8 cellular contexts compared by ENCODE assay signal in the genomic region with DNA sequence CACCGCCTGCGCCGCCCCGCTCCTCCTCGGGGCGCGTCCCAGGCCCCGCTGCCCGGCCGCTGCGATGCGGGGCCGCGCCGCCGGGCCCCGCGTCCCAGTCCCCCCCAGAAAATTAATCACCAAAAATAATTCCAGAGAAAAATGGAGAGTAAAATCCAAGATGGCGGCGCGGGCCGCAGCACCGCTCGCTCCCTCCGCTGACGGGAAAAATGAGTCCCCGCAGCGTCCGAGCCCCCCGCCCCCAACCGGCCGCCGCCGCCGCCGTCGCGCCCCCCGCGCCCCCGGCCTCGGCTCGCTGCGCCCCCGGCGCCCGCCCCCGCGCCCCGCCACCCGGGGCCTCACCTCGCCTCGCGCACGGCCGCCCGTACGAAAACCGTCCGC. TPM values are rescaled to one million over a fixed set of nuclear protein-coding genes. Genes with fewer than 3 reads are reported as not detected.
DNase-seq lines count a peak whose midpoint lies in the region; ATAC-seq, FAIRE-seq and TF ChIP-seq lines count a peak whose summit lies in the region.

A gene (minus strand): TSS at position 162 of the 381 bp plus-strand sequence. CDS start 23,220 bp downstream, outside the sequence.

- H3K27ac ChIP-seq in kidney (ENCODE audit: low read depth in 2 of 2, low read length in 2 of 2), result peak within 1 kb of the TSS; percentile 98

- no peaks in the 10 kb centered on the region for H3K9me3 ChIP-seq in kidney (ENCODE audit: control insufficient read depth in 1 of 2, low read length in 2 of 2)

- no peak for FAIRE-seq in bronchial epithelial cell (lab: Jason Lieb, UNC)
- FAIRE-seq in kidney (lab: Jason Lieb, UNC), result no peak
- no peak for FAIRE-seq in GM12892 (lab: Jason Lieb, UNC)

- no peaks in the 10 kb centered on the region for H3K36me3 ChIP-seq in bronchial epithelial cell (ENCODE audit: control insufficient read depth, insufficient read depth, low read length)
- H3K36me3 ChIP-seq in kidney (ENCODE audit: control insufficient read depth in 1 of 2, insufficient read depth in 2 of 2, low read length in 2 of 2), result no peaks in the 10 kb centered on the region

- H3K27me3 ChIP-seq in bronchial epithelial cell (ENCODE audit: control insufficient read depth, insufficient read depth, low read length), result peaks cover 2% of the 10 kb centered on the region

- peak within 1 kb of the TSS; percentile 90 to 94 for H3K9ac ChIP-seq in kidney (ENCODE audit: low read length in 2 of 2)

- H3K4me1 ChIP-seq in kidney (ENCODE audit: control insufficient read depth in 1 of 2, insufficient read depth in 1 of 2, low read depth in 1 of 2, low read length in 2 of 2), result peaks cover 19 to 26% of the 10 kb centered on the region in 2 donors

- intact Hi-C loops in T-helper 1 cell treated with Interleukin-12 subunit alpha and Interleukin-12 subunit beta and Interleukin-4 antibody, amounts not matched to agents 30 ng/mL and 1 ng/mL, for 36 hours (cut with micrococcal nuclease), result loop anchor here (10.0 kb wide), 1 partner anchor 832 kb away; a partner anchor contains a TSS
- intact Hi-C loops in kidney (cut with DNase I), result no loop called here

- peak within 1 kb of the TSS; percentile 90 for H3K4me3 ChIP-seq in bronchial epithelial cell (ENCODE audit: low read depth, low read length)
- peak within 1 kb of the TSS; percentile 68 to 88 for H3K4me3 ChIP-seq in kidney (ENCODE audit: low read length in 2 of 2)

- TF ChIP-seq CTCF in bronchial epithelial cell (IDR thresholded peaks at IDR 0.05; ENCODE audit: insufficient read depth, low read length, severe bottlenecking), result no peak
- no peak for TF ChIP-seq CTCF in kidney (IDR thresholded peaks at IDR 0.05; ENCODE audit: borderline replicate concordance, extremely low read depth, insufficient read depth)

- no peak for DNase-seq in bronchial epithelial cell (ENCODE audit: low read depth)
- peak; percentile 87 for DNase-seq in kidney
- peak; percentile 20 to 53 (median 36) for DNase-seq in stimulated activated CD4-positive, alpha-beta T cell treated with anti-CD3 and anti-CD28 coated beads, Interleukin-1b, Interleukin-23, amount 100 ng/mL, for 24 hours (ENCODE audit: low read depth in 4 of 4, low spot score in 1 of 4)
- DNase-seq in GM12892 (ENCODE audit: insufficient read length), result no peak

- no peak for TF ChIP-seq POLR2A in GM12892 (IDR thresholded peaks at IDR 0.05; ENCODE audit: low read depth, low read length)

- ATAC-seq in GM18519 (IDR thresholded peaks at IDR 0.05; ENCODE audit: low FRiP score, unreplicated experiment) (peak; percentile 2), HG03108 (IDR thresholded peaks at IDR 0.05; ENCODE audit: unreplicated experiment) (peak; percentile 6), HG03378 (IDR thresholded peaks at IDR 0.05; ENCODE audit: unreplicated experiment) (no peak)

RNA-seq across cellular contexts. Expression of the gene that starts here (rescaled TPM):
- total RNA-seq in T-helper 1 cell treated with Interleukin-12 subunit alpha and Interleukin-12 subunit beta and Interleukin-4 antibody, amounts not matched to agents 30 ng/mL and 1 ng/mL, for 36 hours, result 36.7 and 38.0 TPM in 2 replicates
- total RNA-seq in bronchial epithelial cell (35.8 and 44.8 TPM in 2 replicates), kidney (54.2 TPM)
- polyA plus RNA-seq in kidney (ENCODE audit: insufficient read depth, low read depth, low replicate concordance), result 15.8 TPM
- polyA plus RNA-seq in GM12892 (2012; ENCODE audit: missing spikeins), result 19.3 TPM

Comparison
In these comparisons a context has a peak if more than half of its experiments do, and no peak if none do; other contexts are left out.
1. DNase-seq: peak in kidney (single experiment) and stimulated activated CD4-positive, alpha-beta T cell treated with anti-CD3 and anti-CD28 coated beads, Interleukin-1b, Interleukin-23, amount 100 ng/mL, for 24 hours (4 of 4); none in bronchial epithelial cell (single experiment) and GM12892 (single experiment).